Comparison of ENCODE assay signal across 18 cellular contexts in genomic region chr9:70205366-70206020, GRCh38. TPM values are rescaled to one million over a fixed set of nuclear protein-coding genes. Genes with fewer than 3 reads are reported as not detected.
A peak's percentile ranks its signal among the peaks of the same experiment; 100 is the strongest.
DNase-seq lines count a peak whose midpoint lies in the region; ATAC-seq, FAIRE-seq and TF ChIP-seq lines count a peak whose summit lies in the region.
"Had no signal": no experiment of that assay in that cellular context is flagged by ENCODE, and none has a peak within 500 bp of the region (broad histone marks: within the 10 kb centered on the region; RNA-seq: fewer than 3 reads in every experiment).

No MANE protein-coding gene starts in this region.

- H3K27ac ChIP-seq in urinary bladder (ENCODE audit: low read depth), result peak overlapping the region; percentile 38
- H3K27ac ChIP-seq: gastrocnemius medialis, ovary had no signal

- no peak overlapping the region for H3K4me3 ChIP-seq in astrocyte of the spinal cord (ENCODE audit: low read depth, low read length)
- H3K4me3 ChIP-seq in urinary bladder (ENCODE audit: low read depth, low read length), result no peak overlapping the region
- H3K4me3 ChIP-seq: gastrocnemius medialis, ovary had no signal

- 68% methylated on average over 3 of the region's 3 CpGs for WGBS in urinary bladder

- H3K36me3 Mint-ChIP-seq in mesothelial cell of epicardium, result peaks cover 33% of the 10 kb centered on the region
- H3K36me3 Mint-ChIP-seq: activated CD8-positive, alpha-beta memory T cell treated with anti-CD3 and anti-CD28 coated beads, Interleukin-2, amount 10 ng/mL, durations not matched to agents 7 days and 5 days had no signal

- peak; percentile 22 for DNase-seq in NCI-H510A treated with DMSO at 0.1 percent for 48 hours (lab: John Stamatoyannopoulos, UW)
- DNase-seq in NCI-H510A (lab: John Stamatoyannopoulos, UW), result no peak
- peak; percentile 25 for DNase-seq in astrocyte of the spinal cord (ENCODE audit: low read depth, low spot score)
- DNase-seq in mesothelial cell of epicardium (ENCODE audit: low spot score in 2 of 2, unreplicated experiment in 2 of 2), result peak; percentile 34 to 58
- DNase-seq in dedifferentiated amniotic fluid mesenchymal stem cell (ENCODE audit: extremely low spot score), result no peak
- no peak for DNase-seq in HTR-8/SVneo (ENCODE audit: insufficient read length, low spot score)
- DNase-seq: activated CD8-positive, alpha-beta memory T cell treated with anti-CD3 and anti-CD28 coated beads, Interleukin-2, amount 10 ng/mL, durations not matched to agents 7 days and 5 days; activated naive CD4-positive, alpha-beta T cell treated with anti-CD3 and anti-CD28 coated beads for 36 hours; CD4-positive, alpha-beta T cell; gastrocnemius medialis; NCI-H1436 treated with DMSO at 0.1 percent for 48 hours; ovary; stimulated activated CD4-positive, alpha-beta T cell treated with anti-CD3 and anti-CD28 coated beads, Interleukin-12 subunit alpha, Interleukin-12 subunit beta, amount 100 ng/mL, for 4 hours had no signal

- no peak for FAIRE-seq in HTR-8/SVneo (lab: Jason Lieb, UNC)
- FAIRE-seq: A204.1, GM12891 had no signal

- H3K27me3 Mint-ChIP-seq in mesothelial cell of epicardium (ENCODE audit: low read depth), result no peaks in the 10 kb centered on the region
- H3K27me3 Mint-ChIP-seq: activated CD8-positive, alpha-beta memory T cell treated with anti-CD3 and anti-CD28 coated beads, Interleukin-2, amount 10 ng/mL, durations not matched to agents 7 days and 5 days; CD4-positive, alpha-beta T cell had no signal

- no peaks in the 10 kb centered on the region for H3K4me1 ChIP-seq in urinary bladder (ENCODE audit: insufficient read depth)
- H3K4me1 ChIP-seq: gastrocnemius medialis had no signal

- H3K36me3 ChIP-seq in urinary bladder (ENCODE audit: insufficient read depth), result no peaks in the 10 kb centered on the region
- H3K36me3 ChIP-seq: gastrocnemius medialis, ovary had no signal

- ATAC-seq in GM21723 (IDR thresholded peaks at IDR 0.05; ENCODE audit: unreplicated experiment), result no peak
- ATAC-seq: activated CD4-positive, CD25-positive, alpha-beta regulatory T cell treated with anti-CD3 and anti-CD28 coated beads, Interleukin-2, amount 50 U/mL, for 24 hours; activated CD8-positive, alpha-beta memory T cell treated with anti-CD3 and anti-CD28 coated beads, Interleukin-2, amount 10 ng/mL, durations not matched to agents 7 days and 5 days; gastrocnemius medialis had no signal

- peak overlapping the region; percentile 97 for H3K27ac Mint-ChIP-seq in mesothelial cell of epicardium
- H3K27ac Mint-ChIP-seq: activated CD8-positive, alpha-beta memory T cell treated with anti-CD3 and anti-CD28 coated beads, Interleukin-2, amount 10 ng/mL, durations not matched to agents 7 days and 5 days; activated naive CD4-positive, alpha-beta T cell treated with anti-CD3 and anti-CD28 coated beads for 36 hours; CD4-positive, alpha-beta T cell had no signal

- H3K4me3 Mint-ChIP-seq in mesothelial cell of epicardium, result peak overlapping the region; percentile 42
- H3K4me3 Mint-ChIP-seq: activated CD8-positive, alpha-beta memory T cell treated with anti-CD3 and anti-CD28 coated beads, Interleukin-2, amount 10 ng/mL, durations not matched to agents 7 days and 5 days; activated naive CD4-positive, alpha-beta T cell treated with anti-CD3 and anti-CD28 coated beads for 36 hours; CD4-positive, alpha-beta T cell had no signal

- TF ChIP-seq CTCF in astrocyte of the spinal cord (IDR thresholded peaks at IDR 0.05; ENCODE audit: low read depth, low read length) (no peak), mesothelial cell of epicardium (IDR thresholded peaks at IDR 0.05; ENCODE audit: unreplicated experiment) (no peak)

- in situ Hi-C loops in astrocyte of the spinal cord (cut with HindIII; ENCODE audit: low sequenced_read_pairs), result no loop called here

- peaks cover 24% of the 10 kb centered on the region for H3K9me3 Mint-ChIP-seq in mesothelial cell of epicardium

- peaks cover 18% of the 10 kb centered on the region for H3K4me1 Mint-ChIP-seq in mesothelial cell of epicardium
- H3K4me1 Mint-ChIP-seq: activated CD8-positive, alpha-beta memory T cell treated with anti-CD3 and anti-CD28 coated beads, Interleukin-2, amount 10 ng/mL, durations not matched to agents 7 days and 5 days had no signal

RNA-seq across cellular contexts. Expression of gene SMC5, which starts 53.3 kb away (rescaled TPM):
- total RNA-seq in mesothelial cell of epicardium, result 48.9 to 56.2 TPM (median 49.3 TPM) in 3 replicates
- 146 TPM for total RNA-seq in urinary bladder
- 14.5 TPM for polyA plus RNA-seq in urinary bladder

Comparison
In these comparisons a context has a peak if more than half of its experiments do, and no peak if none do; other contexts are left out.
1. DNase-seq: peak in NCI-H510A treated with DMSO at 0.1 percent for 48 hours (single experiment), astrocyte of the spinal cord (single experiment) and mesothelial cell of epicardium (2 of 2); none in NCI-H510A (single experiment), dedifferentiated amniotic fluid mesenchymal stem cell (single experiment) and HTR-8/SVneo (single experiment).